ENCODE assay signal across 1 cellular context in genomic region chr2:69935011-69935410, GRCh38.
TF ChIP-seq lines count a peak whose summit lies in the region.

No MANE protein-coding gene starts in this region.

TF ChIP-seq in endothelial cell of umbilical vein, 7 proteins besides CTCF, POLR2A, EP300 and RAD21:
- TF ChIP-seq JUN (IDR thresholded peaks at IDR 0.05; ENCODE audit: borderline replicate concordance, insufficient read depth, insufficient read length, low read depth): no peak
